Comparison of ENCODE assay signal across 1 cellular context in the genomic region with DNA sequence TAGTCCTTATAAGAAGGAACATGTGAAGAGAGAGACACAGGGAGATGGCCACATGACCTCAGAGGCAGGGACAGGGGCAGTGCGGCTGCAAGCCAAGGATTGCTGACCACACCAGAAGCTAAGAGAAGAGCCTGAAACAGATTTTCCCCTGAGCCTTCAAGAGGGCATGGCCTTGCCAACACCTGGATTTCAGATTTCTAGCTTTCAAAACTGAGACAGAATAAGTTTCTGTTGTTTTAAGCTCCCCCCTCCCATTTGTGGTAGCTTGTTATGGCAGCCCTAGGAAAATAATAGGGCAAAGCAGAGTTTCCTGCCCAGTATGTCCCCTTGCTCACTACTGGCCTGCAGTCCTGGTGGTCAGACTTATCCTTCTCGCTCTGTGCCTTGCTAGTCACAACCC.
TF ChIP-seq lines count a peak whose summit lies in the region.

No MANE protein-coding gene starts in this region.

TF ChIP-seq in GM23338, 12 proteins besides CTCF, POLR2A, EP300 and RAD21 (continued from another document):
- TF ChIP-seq, protein P1, sequence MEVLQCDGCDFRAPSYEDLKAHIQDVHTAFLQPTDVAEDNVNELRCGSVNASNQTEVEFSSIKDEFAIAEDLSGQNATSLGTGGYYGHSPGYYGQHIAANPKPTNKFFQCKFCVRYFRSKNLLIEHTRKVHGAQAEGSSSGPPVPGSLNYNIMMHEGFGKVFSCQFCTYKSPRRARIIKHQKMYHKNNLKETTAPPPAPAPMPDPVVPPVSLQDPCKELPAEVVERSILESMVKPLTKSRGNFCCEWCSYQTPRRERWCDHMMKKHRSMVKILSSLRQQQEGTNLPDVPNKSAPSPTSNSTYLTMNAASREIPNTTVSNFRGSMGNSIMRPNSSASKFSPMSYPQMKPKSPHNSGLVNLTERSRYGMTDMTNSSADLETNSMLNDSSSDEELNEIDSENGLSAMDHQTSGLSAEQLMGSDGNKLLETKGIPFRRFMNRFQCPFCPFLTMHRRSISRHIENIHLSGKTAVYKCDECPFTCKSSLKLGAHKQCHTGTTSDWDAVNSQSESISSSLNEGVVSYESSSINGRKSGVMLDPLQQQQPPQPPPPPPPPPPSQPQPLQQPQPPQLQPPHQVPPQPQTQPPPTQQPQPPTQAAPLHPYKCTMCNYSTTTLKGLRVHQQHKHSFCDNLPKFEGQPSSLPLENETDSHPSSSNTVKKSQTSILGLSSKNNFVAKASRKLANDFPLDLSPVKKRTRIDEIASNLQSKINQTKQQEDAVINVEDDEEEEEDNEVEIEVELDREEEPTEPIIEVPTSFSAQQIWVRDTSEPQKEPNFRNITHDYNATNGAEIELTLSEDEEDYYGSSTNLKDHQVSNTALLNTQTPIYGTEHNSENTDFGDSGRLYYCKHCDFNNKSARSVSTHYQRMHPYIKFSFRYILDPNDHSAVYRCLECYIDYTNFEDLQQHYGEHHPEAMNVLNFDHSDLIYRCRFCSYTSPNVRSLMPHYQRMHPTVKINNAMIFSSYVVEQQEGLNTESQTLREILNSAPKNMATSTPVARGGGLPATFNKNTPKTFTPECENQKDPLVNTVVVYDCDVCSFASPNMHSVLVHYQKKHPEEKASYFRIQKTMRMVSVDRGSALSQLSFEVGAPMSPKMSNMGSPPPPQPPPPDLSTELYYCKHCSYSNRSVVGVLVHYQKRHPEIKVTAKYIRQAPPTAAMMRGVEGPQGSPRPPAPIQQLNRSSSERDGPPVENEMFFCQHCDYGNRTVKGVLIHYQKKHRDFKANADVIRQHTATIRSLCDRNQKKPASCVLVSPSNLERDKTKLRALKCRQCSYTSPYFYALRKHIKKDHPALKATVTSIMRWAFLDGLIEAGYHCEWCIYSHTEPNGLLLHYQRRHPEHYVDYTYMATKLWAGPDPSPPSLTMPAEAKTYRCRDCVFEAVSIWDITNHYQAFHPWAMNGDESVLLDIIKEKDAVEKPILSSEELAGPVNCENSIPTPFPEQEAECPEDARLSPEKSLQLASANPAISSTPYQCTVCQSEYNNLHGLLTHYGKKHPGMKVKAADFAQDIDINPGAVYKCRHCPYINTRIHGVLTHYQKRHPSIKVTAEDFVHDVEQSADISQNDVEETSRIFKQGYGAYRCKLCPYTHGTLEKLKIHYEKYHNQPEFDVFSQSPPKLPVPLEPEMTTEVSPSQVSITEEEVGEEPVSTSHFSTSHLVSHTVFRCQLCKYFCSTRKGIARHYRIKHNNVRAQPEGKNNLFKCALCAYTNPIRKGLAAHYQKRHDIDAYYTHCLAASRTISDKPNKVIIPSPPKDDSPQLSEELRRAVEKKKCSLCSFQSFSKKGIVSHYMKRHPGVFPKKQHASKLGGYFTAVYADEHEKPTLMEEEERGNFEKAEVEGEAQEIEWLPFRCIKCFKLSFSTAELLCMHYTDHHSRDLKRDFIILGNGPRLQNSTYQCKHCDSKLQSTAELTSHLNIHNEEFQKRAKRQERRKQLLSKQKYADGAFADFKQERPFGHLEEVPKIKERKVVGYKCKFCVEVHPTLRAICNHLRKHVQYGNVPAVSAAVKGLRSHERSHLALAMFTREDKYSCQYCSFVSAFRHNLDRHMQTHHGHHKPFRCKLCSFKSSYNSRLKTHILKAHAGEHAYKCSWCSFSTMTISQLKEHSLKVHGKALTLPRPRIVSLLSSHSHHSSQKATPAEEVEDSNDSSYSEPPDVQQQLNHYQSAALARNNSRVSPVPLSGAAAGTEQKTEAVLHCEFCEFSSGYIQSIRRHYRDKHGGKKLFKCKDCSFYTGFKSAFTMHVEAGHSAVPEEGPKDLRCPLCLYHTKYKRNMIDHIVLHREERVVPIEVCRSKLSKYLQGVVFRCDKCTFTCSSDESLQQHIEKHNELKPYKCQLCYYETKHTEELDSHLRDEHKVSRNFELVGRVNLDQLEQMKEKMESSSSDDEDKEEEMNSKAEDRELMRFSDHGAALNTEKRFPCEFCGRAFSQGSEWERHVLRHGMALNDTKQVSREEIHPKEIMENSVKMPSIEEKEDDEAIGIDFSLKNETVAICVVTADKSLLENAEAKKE (CRISPR knock-in tag; IDR thresholded peaks at IDR 0.05) = no peak
- TF ChIP-seq, protein P2, sequence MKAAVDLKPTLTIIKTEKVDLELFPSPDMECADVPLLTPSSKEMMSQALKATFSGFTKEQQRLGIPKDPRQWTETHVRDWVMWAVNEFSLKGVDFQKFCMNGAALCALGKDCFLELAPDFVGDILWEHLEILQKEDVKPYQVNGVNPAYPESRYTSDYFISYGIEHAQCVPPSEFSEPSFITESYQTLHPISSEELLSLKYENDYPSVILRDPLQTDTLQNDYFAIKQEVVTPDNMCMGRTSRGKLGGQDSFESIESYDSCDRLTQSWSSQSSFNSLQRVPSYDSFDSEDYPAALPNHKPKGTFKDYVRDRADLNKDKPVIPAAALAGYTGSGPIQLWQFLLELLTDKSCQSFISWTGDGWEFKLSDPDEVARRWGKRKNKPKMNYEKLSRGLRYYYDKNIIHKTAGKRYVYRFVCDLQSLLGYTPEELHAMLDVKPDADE (IDR thresholded peaks at IDR 0.05) = no peak
- TF ChIP-seq NANOG (IDR thresholded peaks at IDR 0.05; ENCODE audit: borderline replicate concordance) = no peak
- no peak for TF ChIP-seq EZH2 (IDR thresholded peaks at IDR 0.05; ENCODE audit: low read depth, unreplicated experiment)
- TF ChIP-seq, protein P3, sequence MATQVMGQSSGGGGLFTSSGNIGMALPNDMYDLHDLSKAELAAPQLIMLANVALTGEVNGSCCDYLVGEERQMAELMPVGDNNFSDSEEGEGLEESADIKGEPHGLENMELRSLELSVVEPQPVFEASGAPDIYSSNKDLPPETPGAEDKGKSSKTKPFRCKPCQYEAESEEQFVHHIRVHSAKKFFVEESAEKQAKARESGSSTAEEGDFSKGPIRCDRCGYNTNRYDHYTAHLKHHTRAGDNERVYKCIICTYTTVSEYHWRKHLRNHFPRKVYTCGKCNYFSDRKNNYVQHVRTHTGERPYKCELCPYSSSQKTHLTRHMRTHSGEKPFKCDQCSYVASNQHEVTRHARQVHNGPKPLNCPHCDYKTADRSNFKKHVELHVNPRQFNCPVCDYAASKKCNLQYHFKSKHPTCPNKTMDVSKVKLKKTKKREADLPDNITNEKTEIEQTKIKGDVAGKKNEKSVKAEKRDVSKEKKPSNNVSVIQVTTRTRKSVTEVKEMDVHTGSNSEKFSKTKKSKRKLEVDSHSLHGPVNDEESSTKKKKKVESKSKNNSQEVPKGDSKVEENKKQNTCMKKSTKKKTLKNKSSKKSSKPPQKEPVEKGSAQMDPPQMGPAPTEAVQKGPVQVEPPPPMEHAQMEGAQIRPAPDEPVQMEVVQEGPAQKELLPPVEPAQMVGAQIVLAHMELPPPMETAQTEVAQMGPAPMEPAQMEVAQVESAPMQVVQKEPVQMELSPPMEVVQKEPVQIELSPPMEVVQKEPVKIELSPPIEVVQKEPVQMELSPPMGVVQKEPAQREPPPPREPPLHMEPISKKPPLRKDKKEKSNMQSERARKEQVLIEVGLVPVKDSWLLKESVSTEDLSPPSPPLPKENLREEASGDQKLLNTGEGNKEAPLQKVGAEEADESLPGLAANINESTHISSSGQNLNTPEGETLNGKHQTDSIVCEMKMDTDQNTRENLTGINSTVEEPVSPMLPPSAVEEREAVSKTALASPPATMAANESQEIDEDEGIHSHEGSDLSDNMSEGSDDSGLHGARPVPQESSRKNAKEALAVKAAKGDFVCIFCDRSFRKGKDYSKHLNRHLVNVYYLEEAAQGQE (IDR thresholded peaks at IDR 0.05; ENCODE audit: unreplicated experiment) = no peak
- no peak for TF ChIP-seq JUNB (IDR thresholded peaks at IDR 0.05; ENCODE audit: unreplicated experiment)
- TF ChIP-seq CREB1 (CRISPR knock-in tag; IDR thresholded peaks at IDR 0.05; ENCODE audit: low read depth) = no peak
